In the genomic region with DNA sequence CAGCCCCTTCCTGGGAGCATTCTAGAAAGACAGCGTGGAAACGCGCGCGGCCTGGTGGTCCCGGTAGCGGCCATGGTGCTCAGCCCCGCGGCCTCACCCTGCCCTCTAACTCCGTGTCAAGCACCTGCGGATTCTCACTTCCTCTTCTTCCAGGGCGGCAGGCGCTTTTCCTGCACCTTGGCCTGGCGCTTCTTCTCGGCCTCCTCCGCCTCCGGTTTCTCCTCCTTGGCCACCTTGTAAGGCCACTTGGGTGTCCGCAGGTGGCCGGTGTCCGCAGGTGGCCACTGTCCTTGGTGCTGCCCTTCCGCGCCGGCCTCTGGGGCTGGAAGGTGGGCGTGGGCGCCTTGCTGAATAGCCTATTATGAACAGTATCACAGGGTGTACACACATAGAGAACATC, we compare ENCODE assay signal across 4 cellular contexts. TPM values are rescaled to one million over a fixed set of nuclear protein-coding genes. Genes with fewer than 3 reads are reported as not detected.
"Had no signal": no experiment of that assay in that cellular context is flagged by ENCODE, and none has a peak within 500 bp of the region (broad histone marks: within the 10 kb centered on the region; RNA-seq: fewer than 3 reads in every experiment).

No MANE protein-coding gene starts in this region.

RNA-seq across cellular contexts. Expression of a gene that starts 15.1 kb away (rescaled TPM):
- total RNA-seq: LHCN-M2, M059J, MCF 10A, NCI-H460 had no signal
